ENCODE assay signal across 24 cellular contexts in the genomic region with DNA sequence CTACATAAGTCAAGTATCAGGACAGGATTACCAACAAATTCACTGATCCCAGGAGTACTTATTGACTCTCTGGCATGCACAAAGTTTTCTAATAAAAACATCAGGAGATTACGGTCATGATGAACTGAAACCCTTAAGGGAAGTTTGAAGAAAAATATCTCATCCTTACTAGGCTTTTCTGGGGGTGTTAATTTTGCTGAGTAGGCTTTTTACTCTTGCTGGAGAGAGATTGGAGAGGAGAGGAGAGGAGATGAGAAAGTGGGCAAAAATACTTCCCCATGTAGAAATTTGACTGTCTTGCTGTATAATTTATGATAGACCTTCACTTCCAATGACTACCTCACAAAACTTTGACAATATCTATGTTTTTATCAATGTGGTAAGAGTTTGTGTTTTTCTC. TPM values are rescaled to one million over a fixed set of nuclear protein-coding genes. Genes with fewer than 3 reads are reported as not detected.
"Had no signal": no experiment of that assay in that cellular context is flagged by ENCODE, and none has a peak within 500 bp of the region (broad histone marks: within the 10 kb centered on the region; RNA-seq: fewer than 3 reads in every experiment).

No MANE protein-coding gene starts in this region.

- H3K27ac ChIP-seq: SJSA1, SK-N-MC had no signal

- H3K9me3 ChIP-seq: MG63, SJSA1 had no signal

- H3K36me3 Mint-ChIP-seq: IgD-negative memory B cell had no signal

- H3K27me3 ChIP-seq: SJSA1 had no signal

- H3K27ac Mint-ChIP-seq: IgD-negative memory B cell had no signal

- H3K36me3 ChIP-seq: MG63, SJSA1 had no signal

- FAIRE-seq: RCC 7860 had no signal

- DNase-seq: Karpas-422, KG1, MG63, NCI-H1092, NCI-H1105 treated with DMSO at 0.1 percent for 48 hours, NCI-H1417 treated with DMSO at 0.1 percent for 48 hours, NCI-H146, NCI-H1694 treated with DMSO at 0.1 percent for 48 hours, NCI-H1930, NCI-H2081, NCI-H2107, NCI-H2227 treated with DMSO at 0.1 percent for 48 hours, NCI-H446, NCI-H510A, NCI-H524 treated with DMSO at 0.1 percent for 48 hours, NCI-H69, NCI-H774, Right ventricle myocardium superior, SIG-M5 had no signal

- H3K4me3 Mint-ChIP-seq: IgD-negative memory B cell had no signal

- H3K4me1 Mint-ChIP-seq: IgD-negative memory B cell had no signal

- H3K4me1 ChIP-seq: SJSA1 had no signal

- H3K4me3 ChIP-seq: MG63, SJSA1, SK-N-MC had no signal

RNA-seq across cellular contexts. Expression of a gene that starts 43.0 kb away (rescaled TPM):
- total RNA-seq: HT-29, Right ventricle myocardium superior, SJSA1 had no signal
- polyA plus RNA-seq: IgD-negative memory B cell had no signal
